8 cellular contexts compared by ENCODE assay signal in genomic region chr17:64145460-64145750, GRCh38. TPM values are rescaled to one million over a fixed set of nuclear protein-coding genes. Genes with fewer than 3 reads are reported as not detected.
DNase-seq lines count a peak whose midpoint lies in the region; ATAC-seq lines count a peak whose summit lies in the region.

No MANE protein-coding gene starts in this region.

- H3K4me3 ChIP-seq in SK-N-MC (peak overlapping the region; percentile 86), iPS-20b (ENCODE audit: low read length) (peak overlapping the region; percentile 91), thymus (ENCODE audit: low read length) (peak overlapping the region; percentile 62)

- H3K4me1 ChIP-seq in iPS-20b (ENCODE audit: insufficient read depth, low read length) (0 out of 2 replicates have a peak, but pooled peaks cover 6% of the 10 kb centered on the region), thymus (ENCODE audit: control insufficient read depth, insufficient read depth, low read length) (peaks cover 9% of the 10 kb centered on the region)

- ATAC-seq in GM21576 (IDR thresholded peaks at IDR 0.05; ENCODE audit: unreplicated experiment), result peak; percentile 6

- no peaks in the 10 kb centered on the region for H3K27me3 ChIP-seq in iPS-20b (ENCODE audit: insufficient read depth, low read length)
- H3K27me3 ChIP-seq in thymus (ENCODE audit: control insufficient read depth, insufficient read depth), result no peaks in the 10 kb centered on the region

- peak overlapping the region; percentile 78 for H3K9ac ChIP-seq in SK-N-MC (ENCODE audit: insufficient read length)
- H3K9ac ChIP-seq in iPS-20b (ENCODE audit: low read depth, low read length), result peak overlapping the region; percentile 86; the same call in 1 of the 2 replicates

- WGBS in thymus, result under 1% methylated on average over 10 of the region's 10 CpGs

- H3K27ac ChIP-seq in SK-N-MC, result no peak overlapping the region; the same call in 1 of the 2 replicates
- H3K27ac ChIP-seq in iPS-20b (ENCODE audit: low read length), result peak overlapping the region; percentile 42
- peak overlapping the region; percentile 96 for H3K27ac ChIP-seq in thymus (ENCODE audit: low read depth)

- H3K36me3 ChIP-seq in SK-N-MC (ENCODE audit: insufficient read depth, low read length) (peaks cover 16% of the 10 kb centered on the region), iPS-20b (ENCODE audit: insufficient read depth, low read depth, low read length) (peaks cover 20% of the 10 kb centered on the region), thymus (ENCODE audit: control insufficient read depth, insufficient read depth) (peaks cover 9% of the 10 kb centered on the region)

- DNase-seq in SK-N-MC (ENCODE audit: low read depth, low spot score) (no peak), NCI-H1048 (lab: John Stamatoyannopoulos, UW) (no peak), NCI-H2227 (lab: John Stamatoyannopoulos, UW; ENCODE audit: unreplicated experiment) (no peak), inferior parietal cortex (ENCODE audit: extremely low spot score) (no peak), SIG-M5 treated with dmso at 0.1 percent for 504 hours (lab: John Stamatoyannopoulos, UW; ENCODE audit: unreplicated experiment) (no peak)

- H3K9me3 ChIP-seq in SK-N-MC (ENCODE audit: low read depth, low read length) (no peaks in the 10 kb centered on the region), iPS-20b (ENCODE audit: insufficient read depth, low read depth, low read length) (no peaks in the 10 kb centered on the region), thymus (ENCODE audit: control insufficient read depth) (no peaks in the 10 kb centered on the region)

RNA-seq across cellular contexts. Expression of gene ERN1, which starts 15.5 kb away (rescaled TPM):
- polyA plus RNA-seq in thymus, result 7.4 TPM
